ENCODE assay signal across 32 cellular contexts in genomic region chr3:14824646-14825045, GRCh38. TPM values are rescaled to one million over a fixed set of nuclear protein-coding genes. Genes with fewer than 3 reads are reported as not detected.
"Had no signal": no experiment of that assay in that cellular context is flagged by ENCODE, and none has a peak within 500 bp of the region (broad histone marks: within the 10 kb centered on the region; RNA-seq: fewer than 3 reads in every experiment).

No MANE protein-coding gene starts in this region.

- H3K4me1 ChIP-seq: ascending aorta, Peyer's patch had no signal

- H3K36me3 ChIP-seq: cardiac muscle cell, WERI-Rb-1 had no signal

- DNase-seq: activated CD4-positive, alpha-beta memory T cell treated with anti-CD3 and anti-CD28 coated beads, Interleukin-2, amount 10 ng/mL, durations not matched to agents 7 days and 5 days; activated CD4-positive, alpha-beta T cell treated with anti-CD3 and anti-CD28 coated beads for 1 hour; activated CD4-positive, alpha-beta T cell treated with anti-CD3 and anti-CD28 coated beads for 48 hours; activated CD4-positive, CD25-positive, alpha-beta regulatory T cell; activated CD8-positive, alpha-beta memory T cell treated with anti-CD3 and anti-CD28 coated beads for 24 hours; activated CD8-positive, alpha-beta memory T cell treated with anti-CD3 and anti-CD28 coated beads, Interleukin-2, amount 10 ng/mL, durations not matched to agents 7 days and 5 days; activated gamma-delta T cell; activated naive CD4-positive, alpha-beta T cell treated with Interleukin-2 at 50 U/mL for 16 hours; activated naive CD8-positive, alpha-beta T cell treated with anti-CD3 and anti-CD28 coated beads, Interleukin-2, amount 10 ng/mL, durations not matched to agents 7 days and 5 days; activated T-cell treated with anti-CD3 and anti-CD28 coated beads, Interleukin-2, amount 50 U/mL, for 24 hours; amygdala; NCI-H1092 treated with DMSO at 0.1 percent for 48 hours; NCI-H1417; NCI-H187 treated with DMSO at 0.1 percent for 48 hours; NCI-H2081; NCI-H2171 treated with DMSO at 0.1 percent for 48 hours; NCI-H2227 treated with DMSO at 0.1 percent for 48 hours; NCI-H446 treated with DMSO at 0.1 percent for 48 hours; NCI-H524 treated with DMSO at 0.1 percent for 48 hours; PC-3; Peyer's patch; RPMI8226; SIG-M5; SW 1271; T-helper 1 cell; T-helper 2 cell; T1000; WERI-Rb-1 had no signal

- H3K27ac ChIP-seq: ascending aorta, cardiac muscle cell, WERI-Rb-1 had no signal

- H3K9me3 ChIP-seq: ascending aorta, Peyer's patch had no signal

- H3K27me3 ChIP-seq: ascending aorta, cardiac muscle cell, Peyer's patch had no signal

- ATAC-seq: activated CD8-positive, alpha-beta memory T cell treated with anti-CD3 and anti-CD28 coated beads, Interleukin-2, amount 10 ng/mL, durations not matched to agents 7 days and 5 days; K562; PC-3 had no signal

- H3K4me3 ChIP-seq: ascending aorta, cardiac muscle cell, K562, Peyer's patch had no signal

RNA-seq across cellular contexts. Expression of gene FGD5, which starts 5.9 kb away (rescaled TPM):
- total RNA-seq: activated CD8-positive, alpha-beta memory T cell treated with anti-CD3 and anti-CD28 coated beads, Interleukin-2, amount 10 ng/mL, durations not matched to agents 7 days and 5 days; PC-3; SK-MEL-5 had no signal
- polyA plus RNA-seq: K562 had no signal
